ENCODE assay signal across 10 cellular contexts in genomic region chr1:30525980-30526651, GRCh38.
DNase-seq lines count a peak whose midpoint lies in the region; ATAC-seq, FAIRE-seq and TF ChIP-seq lines count a peak whose summit lies in the region.
"Had no signal": no experiment of that assay in that cellular context is flagged by ENCODE, and none has a peak within 500 bp of the region (broad histone marks: within the 10 kb centered on the region; RNA-seq: fewer than 3 reads in every experiment).

No MANE protein-coding gene starts in this region.

- intact Hi-C loops in cardiac septum (cut with DNase I) = no loop called here

- no peaks in the 10 kb centered on the region for H3K36me3 Mint-ChIP-seq in activated naive CD8-positive, alpha-beta T cell treated with anti-CD3 and anti-CD28 coated beads, Interleukin-2, amount 50 U/mL, for 24 hours (ENCODE audit: low read depth)

- no peak for ATAC-seq in GM19463 (IDR thresholded peaks at IDR 0.05; ENCODE audit: unreplicated experiment)
- no peak for ATAC-seq in activated naive CD8-positive, alpha-beta T cell treated with anti-CD3 and anti-CD28 coated beads, Interleukin-2, amount 50 U/mL, for 24 hours

- H3K9ac ChIP-seq in skeletal muscle tissue (ENCODE audit: low read depth in 1 of 3, low read length in 3 of 3) = peak overlapping the region in 2 of 3 donors; percentile 60 to 64

- H3K4me3 Mint-ChIP-seq in activated naive CD8-positive, alpha-beta T cell treated with anti-CD3 and anti-CD28 coated beads, Interleukin-2, amount 50 U/mL, for 24 hours = no peak overlapping the region

- H3K9me3 ChIP-seq in skeletal muscle tissue (ENCODE audit: control insufficient read depth in 3 of 3, low read length in 3 of 3) = no peaks in the 10 kb centered on the region

- DNase-seq in H54 (ENCODE audit: insufficient read length, low spot score) (peak; percentile 85), SW 1271 (lab: John Stamatoyannopoulos, UW) (peak; percentile 40 to 56), cardiac septum (ENCODE audit: low spot score) (peak; percentile 75), superior temporal gyrus (ENCODE audit: extremely low spot score) (no peak), retina (no peak)
- DNase-seq in activated naive CD8-positive, alpha-beta T cell treated with anti-CD3 and anti-CD28 coated beads, Interleukin-2, amount 50 U/mL, for 24 hours = no peak
- DNase-seq: caudate nucleus, NCI-H187 treated with DMSO at 0.1 percent for 48 hours had no signal

- H3K36me3 ChIP-seq in skeletal muscle tissue (ENCODE audit: control insufficient read depth in 3 of 3, insufficient read depth in 3 of 3, low read length in 3 of 3) = no peaks in the 10 kb centered on the region

- H3K27ac ChIP-seq in skeletal muscle tissue (ENCODE audit: low read depth, low read length) = peak overlapping the region; percentile 91

- H3K27me3 ChIP-seq in skeletal muscle tissue (ENCODE audit: control insufficient read depth in 3 of 3, insufficient read depth in 3 of 3, low read length in 3 of 3) = peaks cover 0 to 3% (median 0%) of the 10 kb centered on the region in 3 donors

- peaks cover 55 to 67% (median 65%) of the 10 kb centered on the region in 3 donors for H3K4me1 ChIP-seq in skeletal muscle tissue (ENCODE audit: control insufficient read depth in 3 of 3, insufficient read depth in 3 of 3, low read length in 3 of 3)

- H3K27me3 Mint-ChIP-seq in activated naive CD8-positive, alpha-beta T cell treated with anti-CD3 and anti-CD28 coated beads, Interleukin-2, amount 50 U/mL, for 24 hours = peaks cover 9% of the 10 kb centered on the region

- peak; percentile 27 for FAIRE-seq in H54 (lab: Jason Lieb, UNC)

- peak overlapping the region in 2 of 3 donors; percentile 19 to 22 for H3K4me3 ChIP-seq in skeletal muscle tissue (ENCODE audit: low read length in 3 of 3)

- H3K27ac Mint-ChIP-seq in activated naive CD8-positive, alpha-beta T cell treated with anti-CD3 and anti-CD28 coated beads, Interleukin-2, amount 50 U/mL, for 24 hours = no peak overlapping the region

- no peaks in the 10 kb centered on the region for H3K4me1 Mint-ChIP-seq in activated naive CD8-positive, alpha-beta T cell treated with anti-CD3 and anti-CD28 coated beads, Interleukin-2, amount 50 U/mL, for 24 hours

- H3K9me3 Mint-ChIP-seq in activated naive CD8-positive, alpha-beta T cell treated with anti-CD3 and anti-CD28 coated beads, Interleukin-2, amount 50 U/mL, for 24 hours = no peaks in the 10 kb centered on the region

- no peak for TF ChIP-seq POLR2A in H54 (IDR thresholded peaks at IDR 0.05; ENCODE audit: low read depth, low read length)

Comparison
In these comparisons a context has a peak if more than half of its experiments do, and no peak if none do; other contexts are left out.
1. DNase-seq: peak in H54 (single experiment), SW 1271 (2 of 2) and cardiac septum (single experiment); none in superior temporal gyrus (single experiment), activated naive CD8-positive, alpha-beta T cell treated with anti-CD3 and anti-CD28 coated beads, Interleukin-2, amount 50 U/mL, for 24 hours (single experiment) and retina (single experiment).